ENCODE assay signal across 1 cellular context in the genomic region with DNA sequence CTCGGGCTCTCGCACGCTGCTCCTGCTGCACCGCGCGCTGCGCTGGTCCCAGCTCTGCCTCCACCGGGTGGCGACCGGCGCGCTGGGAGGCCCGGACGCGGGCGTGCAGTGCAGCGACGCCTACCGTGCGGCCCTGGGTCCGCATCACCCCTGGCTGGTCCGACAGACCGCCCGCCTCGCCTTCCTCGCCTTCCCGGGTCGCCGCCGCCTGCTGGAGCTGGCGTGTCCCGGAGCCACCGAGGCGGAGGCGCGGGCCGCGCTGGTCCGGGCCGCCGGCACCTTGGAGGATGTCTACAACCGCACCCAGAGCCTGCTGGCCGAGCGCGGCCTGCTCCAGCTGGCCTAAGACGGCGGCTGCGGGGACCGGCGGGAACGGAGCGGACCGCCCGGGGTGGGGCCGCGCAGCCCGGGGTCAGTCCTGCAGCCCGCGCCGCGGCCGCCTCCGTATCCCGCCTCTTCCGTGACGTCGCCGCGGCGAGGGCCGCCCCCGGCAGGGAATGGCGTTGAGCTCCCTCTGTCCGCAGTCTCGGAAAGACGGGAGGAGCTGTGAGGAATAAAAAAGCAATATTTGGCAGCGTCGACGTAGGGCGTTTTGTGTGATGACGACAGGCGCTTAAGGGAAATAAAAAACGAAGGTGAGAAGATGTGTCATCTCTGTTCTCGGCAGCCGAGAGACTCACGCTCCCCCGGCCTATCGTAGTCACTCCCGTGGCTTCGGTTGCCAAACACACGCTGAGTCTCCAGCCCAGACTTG.
TF ChIP-seq lines count a peak whose summit lies in the region.

No MANE protein-coding gene starts in this region.

TF ChIP-seq in HEK293, 187 proteins besides CTCF, POLR2A, EP300 and RAD21 (continued from another document and continues in another):
- TF ChIP-seq, protein P1, sequence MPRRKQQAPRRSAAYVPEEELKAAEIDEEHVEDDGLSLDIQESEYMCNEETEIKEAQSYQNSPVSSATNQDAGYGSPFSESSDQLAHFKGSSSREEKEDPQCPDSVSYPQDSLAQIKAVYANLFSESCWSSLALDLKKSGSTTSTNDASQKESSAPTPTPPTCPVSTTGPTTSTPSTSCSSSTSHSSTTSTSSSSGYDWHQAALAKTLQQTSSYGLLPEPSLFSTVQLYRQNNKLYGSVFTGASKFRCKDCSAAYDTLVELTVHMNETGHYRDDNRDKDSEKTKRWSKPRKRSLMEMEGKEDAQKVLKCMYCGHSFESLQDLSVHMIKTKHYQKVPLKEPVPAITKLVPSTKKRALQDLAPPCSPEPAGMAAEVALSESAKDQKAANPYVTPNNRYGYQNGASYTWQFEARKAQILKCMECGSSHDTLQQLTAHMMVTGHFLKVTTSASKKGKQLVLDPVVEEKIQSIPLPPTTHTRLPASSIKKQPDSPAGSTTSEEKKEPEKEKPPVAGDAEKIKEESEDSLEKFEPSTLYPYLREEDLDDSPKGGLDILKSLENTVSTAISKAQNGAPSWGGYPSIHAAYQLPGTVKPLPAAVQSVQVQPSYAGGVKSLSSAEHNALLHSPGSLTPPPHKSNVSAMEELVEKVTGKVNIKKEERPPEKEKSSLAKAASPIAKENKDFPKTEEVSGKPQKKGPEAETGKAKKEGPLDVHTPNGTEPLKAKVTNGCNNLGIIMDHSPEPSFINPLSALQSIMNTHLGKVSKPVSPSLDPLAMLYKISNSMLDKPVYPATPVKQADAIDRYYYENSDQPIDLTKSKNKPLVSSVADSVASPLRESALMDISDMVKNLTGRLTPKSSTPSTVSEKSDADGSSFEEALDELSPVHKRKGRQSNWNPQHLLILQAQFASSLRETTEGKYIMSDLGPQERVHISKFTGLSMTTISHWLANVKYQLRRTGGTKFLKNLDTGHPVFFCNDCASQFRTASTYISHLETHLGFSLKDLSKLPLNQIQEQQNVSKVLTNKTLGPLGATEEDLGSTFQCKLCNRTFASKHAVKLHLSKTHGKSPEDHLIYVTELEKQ (tag by site-specific recombination; IDR thresholded peaks at IDR 0.05; ENCODE audit: borderline replicate concordance), result peak; percentile 17; the same call in 1 of the 2 replicates
- TF ChIP-seq, protein P2, sequence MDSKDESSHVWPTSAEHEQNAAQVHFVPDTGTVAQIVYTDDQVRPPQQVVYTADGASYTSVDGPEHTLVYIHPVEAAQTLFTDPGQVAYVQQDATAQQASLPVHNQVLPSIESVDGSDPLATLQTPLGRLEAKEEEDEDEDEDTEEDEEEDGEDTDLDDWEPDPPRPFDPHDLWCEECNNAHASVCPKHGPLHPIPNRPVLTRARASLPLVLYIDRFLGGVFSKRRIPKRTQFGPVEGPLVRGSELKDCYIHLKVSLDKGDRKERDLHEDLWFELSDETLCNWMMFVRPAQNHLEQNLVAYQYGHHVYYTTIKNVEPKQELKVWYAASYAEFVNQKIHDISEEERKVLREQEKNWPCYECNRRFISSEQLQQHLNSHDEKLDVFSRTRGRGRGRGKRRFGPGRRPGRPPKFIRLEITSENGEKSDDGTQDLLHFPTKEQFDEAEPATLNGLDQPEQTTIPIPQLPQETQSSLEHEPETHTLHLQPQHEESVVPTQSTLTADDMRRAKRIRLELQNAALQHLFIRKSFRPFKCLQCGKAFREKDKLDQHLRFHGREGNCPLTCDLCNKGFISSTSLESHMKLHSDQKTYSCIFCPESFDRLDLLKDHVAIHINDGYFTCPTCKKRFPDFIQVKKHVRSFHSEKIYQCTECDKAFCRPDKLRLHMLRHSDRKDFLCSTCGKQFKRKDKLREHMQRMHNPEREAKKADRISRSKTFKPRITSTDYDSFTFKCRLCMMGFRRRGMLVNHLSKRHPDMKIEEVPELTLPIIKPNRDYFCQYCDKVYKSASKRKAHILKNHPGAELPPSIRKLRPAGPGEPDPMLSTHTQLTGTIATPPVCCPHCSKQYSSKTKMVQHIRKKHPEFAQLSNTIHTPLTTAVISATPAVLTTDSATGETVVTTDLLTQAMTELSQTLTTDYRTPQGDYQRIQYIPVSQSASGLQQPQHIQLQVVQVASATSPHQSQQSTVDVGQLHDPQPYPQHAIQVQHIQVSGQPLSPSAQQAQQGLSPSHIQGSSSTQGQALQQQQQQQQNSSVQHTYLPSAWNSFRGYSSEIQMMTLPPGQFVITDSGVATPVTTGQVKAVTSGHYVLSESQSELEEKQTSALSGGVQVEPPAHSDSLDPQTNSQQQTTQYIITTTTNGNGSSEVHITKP (tag by site-specific recombination; IDR thresholded peaks at IDR 0.05), result peak; percentile 81
- TF ChIP-seq REPIN1 (tag by site-specific recombination; IDR thresholded peaks at IDR 0.05; ENCODE audit: low read depth), result no peak
- TF ChIP-seq, protein P3, sequence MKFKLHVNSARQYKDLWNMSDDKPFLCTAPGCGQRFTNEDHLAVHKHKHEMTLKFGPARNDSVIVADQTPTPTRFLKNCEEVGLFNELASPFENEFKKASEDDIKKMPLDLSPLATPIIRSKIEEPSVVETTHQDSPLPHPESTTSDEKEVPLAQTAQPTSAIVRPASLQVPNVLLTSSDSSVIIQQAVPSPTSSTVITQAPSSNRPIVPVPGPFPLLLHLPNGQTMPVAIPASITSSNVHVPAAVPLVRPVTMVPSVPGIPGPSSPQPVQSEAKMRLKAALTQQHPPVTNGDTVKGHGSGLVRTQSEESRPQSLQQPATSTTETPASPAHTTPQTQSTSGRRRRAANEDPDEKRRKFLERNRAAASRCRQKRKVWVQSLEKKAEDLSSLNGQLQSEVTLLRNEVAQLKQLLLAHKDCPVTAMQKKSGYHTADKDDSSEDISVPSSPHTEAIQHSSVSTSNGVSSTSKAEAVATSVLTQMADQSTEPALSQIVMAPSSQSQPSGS (tag by site-specific recombination; IDR thresholded peaks at IDR 0.05; ENCODE audit: low read depth), result peak; percentile 84
- TF ChIP-seq SP3 (tag by site-specific recombination; IDR thresholded peaks at IDR 0.05), result peak; percentile 48
- peak; percentile 90 for TF ChIP-seq GLIS1 (tag by site-specific recombination; IDR thresholded peaks at IDR 0.05)
- TF ChIP-seq PRDM1 (tag by site-specific recombination; IDR thresholded peaks at IDR 0.05), result peak; percentile 50; the same call in 1 of the 2 replicates
- TF ChIP-seq ZNF670 (tag by site-specific recombination; IDR thresholded peaks at IDR 0.05; ENCODE audit: low read depth), result no peak
- peak; percentile 51; the same call in 1 of the 2 replicates for TF ChIP-seq ZNF596 (tag by site-specific recombination; IDR thresholded peaks at IDR 0.05)
- TF ChIP-seq, protein P4, sequence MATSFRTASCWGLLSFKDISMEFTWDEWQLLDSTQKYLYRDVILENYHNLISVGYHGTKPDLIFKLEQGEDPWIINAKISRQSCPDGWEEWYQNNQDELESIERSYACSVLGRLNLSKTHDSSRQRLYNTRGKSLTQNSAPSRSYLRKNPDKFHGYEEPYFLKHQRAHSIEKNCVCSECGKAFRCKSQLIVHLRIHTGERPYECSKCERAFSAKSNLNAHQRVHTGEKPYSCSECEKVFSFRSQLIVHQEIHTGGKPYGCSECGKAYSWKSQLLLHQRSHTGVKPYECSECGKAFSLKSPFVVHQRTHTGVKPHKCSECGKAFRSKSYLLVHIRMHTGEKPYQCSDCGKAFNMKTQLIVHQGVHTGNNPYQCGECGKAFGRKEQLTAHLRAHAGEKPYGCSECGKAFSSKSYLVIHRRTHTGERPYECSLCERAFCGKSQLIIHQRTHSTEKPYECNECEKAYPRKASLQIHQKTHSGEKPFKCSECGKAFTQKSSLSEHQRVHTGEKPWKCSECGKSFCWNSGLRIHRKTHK (tag by site-specific recombination; IDR thresholded peaks at IDR 0.05), result no peak
- peak; percentile 96 for TF ChIP-seq ZNF366 (tag by site-specific recombination; conservative IDR thresholded peaks at IDR 0.05)
- peak; percentile 76 for TF ChIP-seq ZNF600 (tag by site-specific recombination; IDR thresholded peaks at IDR 0.05)
- TF ChIP-seq ZNF677 (tag by site-specific recombination; IDR thresholded peaks at IDR 0.05), result no peak
- no peak for TF ChIP-seq ZBTB48 (tag by site-specific recombination; IDR thresholded peaks at IDR 0.05)
- TF ChIP-seq ZNF514 (tag by site-specific recombination; IDR thresholded peaks at IDR 0.05), result no peak
- peak; percentile 93 for TF ChIP-seq ZSCAN30 (tag by site-specific recombination; IDR thresholded peaks at IDR 0.05)
- no peak for TF ChIP-seq ZNF558 (tag by site-specific recombination; IDR thresholded peaks at IDR 0.05)
- peak; percentile 93 for TF ChIP-seq ZNF660 (tag by site-specific recombination; IDR thresholded peaks at IDR 0.05)
- TF ChIP-seq YY2 (tag by site-specific recombination; IDR thresholded peaks at IDR 0.05), result no peak
- TF ChIP-seq, protein P5, sequence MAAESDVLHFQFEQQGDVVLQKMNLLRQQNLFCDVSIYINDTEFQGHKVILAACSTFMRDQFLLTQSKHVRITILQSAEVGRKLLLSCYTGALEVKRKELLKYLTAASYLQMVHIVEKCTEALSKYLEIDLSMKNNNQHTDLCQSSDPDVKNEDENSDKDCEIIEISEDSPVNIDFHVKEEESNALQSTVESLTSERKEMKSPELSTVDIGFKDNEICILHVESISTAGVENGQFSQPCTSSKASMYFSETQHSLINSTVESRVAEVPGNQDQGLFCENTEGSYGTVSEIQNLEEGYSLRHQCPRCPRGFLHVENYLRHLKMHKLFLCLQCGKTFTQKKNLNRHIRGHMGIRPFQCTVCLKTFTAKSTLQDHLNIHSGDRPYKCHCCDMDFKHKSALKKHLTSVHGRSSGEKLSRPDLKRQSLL (tag by site-specific recombination; IDR thresholded peaks at IDR 0.05), result 0 out of 2 replicates have a peak, but pooled peaks have one; percentile 30
- TF ChIP-seq IKZF3 (tag by site-specific recombination; IDR thresholded peaks at IDR 0.05), result peak; percentile 84
- TF ChIP-seq ZNF175 (tag by site-specific recombination; IDR thresholded peaks at IDR 0.05), result no peak
- TF ChIP-seq BCL11A (tag by site-specific recombination; IDR thresholded peaks at IDR 0.05; ENCODE audit: low read depth), result 0 out of 2 replicates have a peak, but pooled peaks have one; percentile 12
- TF ChIP-seq, protein P6, sequence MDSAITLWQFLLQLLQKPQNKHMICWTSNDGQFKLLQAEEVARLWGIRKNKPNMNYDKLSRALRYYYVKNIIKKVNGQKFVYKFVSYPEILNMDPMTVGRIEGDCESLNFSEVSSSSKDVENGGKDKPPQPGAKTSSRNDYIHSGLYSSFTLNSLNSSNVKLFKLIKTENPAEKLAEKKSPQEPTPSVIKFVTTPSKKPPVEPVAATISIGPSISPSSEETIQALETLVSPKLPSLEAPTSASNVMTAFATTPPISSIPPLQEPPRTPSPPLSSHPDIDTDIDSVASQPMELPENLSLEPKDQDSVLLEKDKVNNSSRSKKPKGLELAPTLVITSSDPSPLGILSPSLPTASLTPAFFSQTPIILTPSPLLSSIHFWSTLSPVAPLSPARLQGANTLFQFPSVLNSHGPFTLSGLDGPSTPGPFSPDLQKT (IDR thresholded peaks at IDR 0.05; ENCODE audit: borderline replicate concordance, low read depth, low read length), result no peak; the same call in 1 of the 2 replicates
- peak; percentile 49; the same call in 1 of the 2 replicates for TF ChIP-seq YY1 (tag by site-specific recombination; IDR thresholded peaks at IDR 0.05)
- TF ChIP-seq ZNF341 (tag by site-specific recombination; IDR thresholded peaks at IDR 0.05; ENCODE audit: low read depth), result no peak
- TF ChIP-seq, protein P7, sequence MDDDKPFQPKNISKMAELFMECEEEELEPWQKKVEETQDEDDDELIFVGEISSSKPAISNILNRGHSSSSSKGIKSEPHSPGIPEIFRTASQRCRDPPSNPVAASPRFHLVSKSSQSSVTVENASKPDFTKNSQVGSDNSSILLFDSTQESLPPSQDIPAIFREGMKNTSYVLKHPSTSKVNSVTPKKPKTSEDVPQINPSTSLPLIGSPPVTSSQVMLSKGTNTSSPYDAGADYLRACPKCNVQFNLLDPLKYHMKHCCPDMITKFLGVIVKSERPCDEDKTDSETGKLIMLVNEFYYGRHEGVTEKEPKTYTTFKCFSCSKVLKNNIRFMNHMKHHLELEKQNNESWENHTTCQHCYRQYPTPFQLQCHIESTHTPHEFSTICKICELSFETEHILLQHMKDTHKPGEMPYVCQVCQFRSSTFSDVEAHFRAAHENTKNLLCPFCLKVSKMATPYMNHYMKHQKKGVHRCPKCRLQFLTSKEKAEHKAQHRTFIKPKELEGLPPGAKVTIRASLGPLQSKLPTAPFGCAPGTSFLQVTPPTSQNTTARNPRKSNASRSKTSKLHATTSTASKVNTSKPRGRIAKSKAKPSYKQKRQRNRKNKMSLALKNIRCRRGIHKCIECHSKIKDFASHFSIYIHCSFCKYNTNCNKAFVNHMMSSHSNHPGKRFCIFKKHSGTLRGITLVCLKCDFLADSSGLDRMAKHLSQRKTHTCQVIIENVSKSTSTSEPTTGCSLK (tag by site-specific recombination; IDR thresholded peaks at IDR 0.05), result no peak
- TF ChIP-seq, protein P8, sequence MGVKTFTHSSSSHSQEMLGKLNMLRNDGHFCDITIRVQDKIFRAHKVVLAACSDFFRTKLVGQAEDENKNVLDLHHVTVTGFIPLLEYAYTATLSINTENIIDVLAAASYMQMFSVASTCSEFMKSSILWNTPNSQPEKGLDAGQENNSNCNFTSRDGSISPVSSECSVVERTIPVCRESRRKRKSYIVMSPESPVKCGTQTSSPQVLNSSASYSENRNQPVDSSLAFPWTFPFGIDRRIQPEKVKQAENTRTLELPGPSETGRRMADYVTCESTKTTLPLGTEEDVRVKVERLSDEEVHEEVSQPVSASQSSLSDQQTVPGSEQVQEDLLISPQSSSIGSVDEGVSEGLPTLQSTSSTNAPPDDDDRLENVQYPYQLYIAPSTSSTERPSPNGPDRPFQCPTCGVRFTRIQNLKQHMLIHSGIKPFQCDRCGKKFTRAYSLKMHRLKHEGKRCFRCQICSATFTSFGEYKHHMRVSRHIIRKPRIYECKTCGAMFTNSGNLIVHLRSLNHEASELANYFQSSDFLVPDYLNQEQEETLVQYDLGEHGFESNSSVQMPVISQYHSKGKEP (tag by site-specific recombination; IDR thresholded peaks at IDR 0.05), result peak; percentile 45; the same call in 1 of the 2 replicates
- TF ChIP-seq ZNF10 (tag by site-specific recombination; IDR thresholded peaks at IDR 0.05), result peak; percentile 39
- TF ChIP-seq SP2 (tag by site-specific recombination; IDR thresholded peaks at IDR 0.05), result peak; percentile 66
- no peak for TF ChIP-seq ZNF548 (tag by site-specific recombination; IDR thresholded peaks at IDR 0.05)
- peak; percentile 80 for TF ChIP-seq ZNF335 (tag by site-specific recombination; conservative IDR thresholded peaks at IDR 0.05)
- TF ChIP-seq ZNF184 (tag by site-specific recombination; IDR thresholded peaks at IDR 0.05), result peak; percentile 11; the same call in 1 of the 2 replicates
- peak; percentile 92 for TF ChIP-seq ZNF561 (tag by site-specific recombination; IDR thresholded peaks at IDR 0.05; ENCODE audit: borderline replicate concordance)
- TF ChIP-seq, protein P9, sequence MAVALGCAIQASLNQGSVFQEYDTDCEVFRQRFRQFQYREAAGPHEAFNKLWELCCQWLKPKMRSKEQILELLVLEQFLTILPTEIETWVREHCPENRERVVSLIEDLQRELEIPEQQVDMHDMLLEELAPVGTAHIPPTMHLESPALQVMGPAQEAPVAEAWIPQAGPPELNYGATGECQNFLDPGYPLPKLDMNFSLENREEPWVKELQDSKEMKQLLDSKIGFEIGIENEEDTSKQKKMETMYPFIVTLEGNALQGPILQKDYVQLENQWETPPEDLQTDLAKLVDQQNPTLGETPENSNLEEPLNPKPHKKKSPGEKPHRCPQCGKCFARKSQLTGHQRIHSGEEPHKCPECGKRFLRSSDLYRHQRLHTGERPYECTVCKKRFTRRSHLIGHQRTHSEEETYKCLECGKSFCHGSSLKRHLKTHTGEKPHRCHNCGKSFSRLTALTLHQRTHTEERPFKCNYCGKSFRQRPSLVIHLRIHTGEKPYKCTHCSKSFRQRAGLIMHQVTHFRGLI (tag by site-specific recombination; IDR thresholded peaks at IDR 0.05), result no peak
- peak; percentile 27; the same call in 1 of the 2 replicates for TF ChIP-seq ZNF394 (tag by site-specific recombination; IDR thresholded peaks at IDR 0.05; ENCODE audit: borderline replicate concordance)
